In the genomic region with DNA sequence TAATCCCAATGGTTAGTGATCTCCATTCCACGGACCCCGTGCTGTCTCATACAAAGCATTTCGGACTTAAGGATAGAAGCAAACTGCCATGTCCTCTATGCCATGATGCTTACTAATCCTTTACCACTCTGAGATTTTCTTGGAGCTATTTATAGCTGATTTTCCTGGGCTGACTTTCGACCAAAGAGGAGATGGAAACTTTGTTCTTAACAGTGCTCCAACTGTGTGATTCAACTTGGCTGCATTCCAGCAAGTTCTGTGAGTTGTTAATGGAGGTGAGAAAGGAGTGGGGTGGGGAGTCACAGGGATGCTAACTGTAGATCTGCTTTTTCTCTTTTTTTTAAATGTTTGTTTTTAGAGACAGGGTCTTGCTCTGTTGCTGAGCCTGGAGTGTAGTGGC, we compare ENCODE assay signal across 11 cellular contexts. TPM values are rescaled to one million over a fixed set of nuclear protein-coding genes. Genes with fewer than 3 reads are reported as not detected.
DNase-seq lines count a peak whose midpoint lies in the region; ATAC-seq and TF ChIP-seq lines count a peak whose summit lies in the region.
"Had no signal": no experiment of that assay in that cellular context is flagged by ENCODE, and none has a peak within 500 bp of the region (broad histone marks: within the 10 kb centered on the region; RNA-seq: fewer than 3 reads in every experiment).

No MANE protein-coding gene starts in this region.

- in situ Hi-C loops in IMR-90 (cut with MboI; ENCODE audit: low sequenced_read_pairs) (no loop called here), astrocyte of the spinal cord (cut with HindIII; ENCODE audit: low sequenced_read_pairs) (no loop called here)

- no peak overlapping the region for H3K18ac ChIP-seq in IMR-90 (ENCODE audit: low read depth, low read length)

- DNase-seq in AG20443 (ENCODE audit: low spot score) (peak; percentile 19), IMR-90 (peak; percentile 68), astrocyte of the spinal cord (ENCODE audit: low read depth, low spot score) (peak; percentile 79), left lung (no peak)
- no peak for DNase-seq in activated naive CD4-positive, alpha-beta T cell treated with anti-CD3 and anti-CD28 coated beads, Interleukin-2, amount 10 ng/mL, durations not matched to agents 7 days and 5 days
- no peak for DNase-seq in activated CD4-positive, alpha-beta T cell treated with anti-CD3 and anti-CD28 coated beads, Interleukin-2, amount 50 U/mL, for 48 hours
- DNase-seq: CD4-positive, alpha-beta memory T cell; effector CD4-positive, alpha-beta T cell had no signal

- H4K5ac ChIP-seq in IMR-90 (ENCODE audit: low read depth, low read length), result no peak overlapping the region

- no peaks in the 10 kb centered on the region for H3K36me3 Mint-ChIP-seq in activated naive CD4-positive, alpha-beta T cell treated with anti-CD3 and anti-CD28 coated beads, Interleukin-2, amount 10 ng/mL, durations not matched to agents 7 days and 5 days
- H3K36me3 Mint-ChIP-seq: CD4-positive, alpha-beta memory T cell had no signal

- H3K4me1 Mint-ChIP-seq in activated naive CD4-positive, alpha-beta T cell treated with anti-CD3 and anti-CD28 coated beads, Interleukin-2, amount 10 ng/mL, durations not matched to agents 7 days and 5 days, result no peaks in the 10 kb centered on the region
- H3K4me1 Mint-ChIP-seq: CD4-positive, alpha-beta memory T cell had no signal

- TF ChIP-seq CTCF in IMR-90 (conservative IDR thresholded peaks at IDR 0.05; ENCODE audit: low read depth, low read length) (no peak), astrocyte of the spinal cord (IDR thresholded peaks at IDR 0.05; ENCODE audit: low read depth, low read length) (no peak), left lung (IDR thresholded peaks at IDR 0.05) (no peak)

- no peak for TF ChIP-seq RAD21 in IMR-90 (IDR thresholded peaks at IDR 0.05; ENCODE audit: low read length)

- 0 out of 2 replicates have a peak overlapping the region, but pooled peaks have one; percentile 32 for H2BK20ac ChIP-seq in IMR-90 (ENCODE audit: low read depth, low read length)

- H3K56ac ChIP-seq in IMR-90 (ENCODE audit: extremely low read depth, insufficient read depth, low read length), result no peak overlapping the region

- intact Hi-C loops in IMR-90 (cut with micrococcal nuclease), result no loop called here
- intact Hi-C loops in left lung (cut with DNase I), result no loop called here

- 0% methylated on average over 1 of the region's 4 CpGs; no CpG with 5 or more reads in 1 of the 2 experiments for WGBS in IMR-90 (ENCODE audit: extremely low coverage in 2 of 2, insufficient read length in 1 of 2), 2 experiments

- H3K36me3 ChIP-seq in IMR-90 (ENCODE audit: control insufficient read depth, insufficient read depth, low read length), result no peaks in the 10 kb centered on the region
- H3K36me3 ChIP-seq in left lung, result no peaks in the 10 kb centered on the region
- H3K36me3 ChIP-seq: prostate gland had no signal

- no peak for TF ChIP-seq POLR2A in IMR-90 (IDR thresholded peaks at IDR 0.05; ENCODE audit: low read depth, low read length)

- H3K4me3 ChIP-seq in IMR-90 (ENCODE audit: insufficient read depth, low read depth, low read length) (no peak overlapping the region), astrocyte of the spinal cord (ENCODE audit: low read depth, low read length) (no peak overlapping the region), left lung (no peak overlapping the region)
- H3K4me3 ChIP-seq: prostate gland had no signal

- no peak overlapping the region for H3K4ac ChIP-seq in IMR-90 (ENCODE audit: low read depth, low read length)

- BruUV-seq in IMR-90 (replicated peaks; lab: Mats Ljungman, UMichigan), result no TSS peak

- H3K27me3 Mint-ChIP-seq in activated naive CD4-positive, alpha-beta T cell treated with anti-CD3 and anti-CD28 coated beads, Interleukin-2, amount 10 ng/mL, durations not matched to agents 7 days and 5 days, result peaks cover 4% of the 10 kb centered on the region

- H3K4me1 ChIP-seq in IMR-90 (ENCODE audit: control insufficient read depth, insufficient read depth, low read length) (peaks cover 3% of the 10 kb centered on the region), left lung (no peaks in the 10 kb centered on the region)

- dilution Hi-C loops in IMR-90 (cut with HindIII; ENCODE audit: low sequenced_read_pairs, unreplicated experiment), result no loop called here

- H3K14ac ChIP-seq in IMR-90 (replicated peaks; ENCODE audit: low read depth, low read length), result no peak overlapping the region

- no peak overlapping the region for H3K27ac ChIP-seq in IMR-90 (ENCODE audit: insufficient read depth, low read length)
- no peak overlapping the region for H3K27ac ChIP-seq in left lung
- H3K27ac ChIP-seq: prostate gland had no signal

- no peak overlapping the region for H4K91ac ChIP-seq in IMR-90 (ENCODE audit: insufficient read depth, low read depth, low read length)

- H3K9me3 ChIP-seq in IMR-90 (ENCODE audit: control insufficient read depth, insufficient read depth, low read length) (no peaks in the 10 kb centered on the region), left lung (no peaks in the 10 kb centered on the region)
- H3K9me3 ChIP-seq: prostate gland had no signal

- no peak overlapping the region for H2BK15ac ChIP-seq in IMR-90 (ENCODE audit: low read depth, low read length)

- H3K79me1 ChIP-seq in IMR-90 (ENCODE audit: low read depth in 1 of 2, low read length in 2 of 2), result no peaks in the 10 kb centered on the region

- H3K27ac Mint-ChIP-seq in activated naive CD4-positive, alpha-beta T cell treated with anti-CD3 and anti-CD28 coated beads, Interleukin-2, amount 10 ng/mL, durations not matched to agents 7 days and 5 days, result no peak overlapping the region
- H3K27ac Mint-ChIP-seq: CD4-positive, alpha-beta memory T cell had no signal

- no peak overlapping the region for H4K8ac ChIP-seq in IMR-90 (ENCODE audit: low read depth in 2 of 2, low read length in 2 of 2)

- POLR2A ChIA-PET in IMR-90 (lab: Charles Lee; ENCODE audit: unreplicated experiment), result no interaction called here

- no peak overlapping the region for H2AFZ ChIP-seq in IMR-90 (replicated peaks; ENCODE audit: low read length, poor library complexity)

- no peak; the same call in 1 of the 2 replicates for ATAC-seq in IMR-90 (ENCODE audit: low read depth)
- ATAC-seq in left lung, result peak; percentile 53
- no peak for ATAC-seq in HG03108 (IDR thresholded peaks at IDR 0.05; ENCODE audit: unreplicated experiment)
- ATAC-seq in HG03571 (IDR thresholded peaks at IDR 0.05; ENCODE audit: unreplicated experiment), result no peak

- no peak overlapping the region for H3K9ac ChIP-seq in IMR-90 (ENCODE audit: low read depth, low read length)

- H3K9me1 ChIP-seq in IMR-90 (ENCODE audit: insufficient read depth, low read length), result peaks cover 10% of the 10 kb centered on the region; the same call in 1 of the 2 replicates

- CTCF ChIA-PET in IMR-90 (lab: Yijun Ruan, JAX), result no interaction called here
- CTCF ChIA-PET in activated naive CD4-positive, alpha-beta T cell treated with anti-CD3 and anti-CD28 coated beads, Interleukin-2, amount 10 ng/mL, durations not matched to agents 7 days and 5 days (lab: Charles Lee), result no interaction called here

- H2AK5ac ChIP-seq in IMR-90 (ENCODE audit: low read depth, low read length), result no peak overlapping the region

- H3K4me3 Mint-ChIP-seq in activated naive CD4-positive, alpha-beta T cell treated with anti-CD3 and anti-CD28 coated beads, Interleukin-2, amount 10 ng/mL, durations not matched to agents 7 days and 5 days, result no peak overlapping the region
- H3K4me3 Mint-ChIP-seq: CD4-positive, alpha-beta memory T cell had no signal

- H2BK120ac ChIP-seq in IMR-90 (ENCODE audit: low read depth, low read length), result no peak overlapping the region

- H3K4me2 ChIP-seq in IMR-90 (ENCODE audit: low read depth, low read length), result no peak overlapping the region; the same call in 1 of the 2 replicates

- H4K20me1 ChIP-seq in IMR-90 (ENCODE audit: insufficient read depth, low read length), result no peaks in the 10 kb centered on the region

- H3K27me3 ChIP-seq in IMR-90 (ENCODE audit: control insufficient read depth, insufficient read depth, low read length), result no peaks in the 10 kb centered on the region
- no peaks in the 10 kb centered on the region for H3K27me3 ChIP-seq in left lung

- no peaks in the 10 kb centered on the region for H3K9me3 Mint-ChIP-seq in activated naive CD4-positive, alpha-beta T cell treated with anti-CD3 and anti-CD28 coated beads, Interleukin-2, amount 10 ng/mL, durations not matched to agents 7 days and 5 days
- H3K9me3 Mint-ChIP-seq: CD4-positive, alpha-beta memory T cell had no signal

- no peak overlapping the region for H2BK5ac ChIP-seq in IMR-90 (ENCODE audit: low read depth, low read length, poor library complexity, severe bottlenecking)

- H3K23ac ChIP-seq in IMR-90 (ENCODE audit: low read depth, low read length), result no peak overlapping the region

- H2AK9ac ChIP-seq in IMR-90 (replicated peaks; ENCODE audit: low read depth, low read length, poor library complexity), result no peak overlapping the region

TF ChIP-seq in IMR-90, 13 proteins besides CTCF, POLR2A, EP300 and RAD21 (continues in another document):
- TF ChIP-seq CEBPB (IDR thresholded peaks at IDR 0.05; ENCODE audit: low read depth, low read length) (no peak), MXI1 (IDR thresholded peaks at IDR 0.05; ENCODE audit: borderline replicate concordance, low read depth, low read length) (no peak), RFX5 (IDR thresholded peaks at IDR 0.05; ENCODE audit: low read depth, low read length) (no peak), SMC3 (IDR thresholded peaks at IDR 0.05; ENCODE audit: low read depth, low read length) (no peak), CHD1 (IDR thresholded peaks at IDR 0.05; ENCODE audit: low read depth, low read length) (no peak), MAZ (IDR thresholded peaks at IDR 0.05; ENCODE audit: borderline replicate concordance, low read depth, low read length) (no peak)
- TF ChIP-seq, protein P1, sequence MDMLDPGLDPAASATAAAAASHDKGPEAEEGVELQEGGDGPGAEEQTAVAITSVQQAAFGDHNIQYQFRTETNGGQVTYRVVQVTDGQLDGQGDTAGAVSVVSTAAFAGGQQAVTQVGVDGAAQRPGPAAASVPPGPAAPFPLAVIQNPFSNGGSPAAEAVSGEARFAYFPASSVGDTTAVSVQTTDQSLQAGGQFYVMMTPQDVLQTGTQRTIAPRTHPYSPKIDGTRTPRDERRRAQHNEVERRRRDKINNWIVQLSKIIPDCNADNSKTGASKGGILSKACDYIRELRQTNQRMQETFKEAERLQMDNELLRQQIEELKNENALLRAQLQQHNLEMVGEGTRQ (IDR thresholded peaks at IDR 0.05; ENCODE audit: low read depth, low read length), result no peak

RNA-seq across cellular contexts. Expression of a gene that starts 11.6 kb away (rescaled TPM):
- 0.18 and 0.28 TPM in 2 replicates for total RNA-seq in IMR-90 (2012; rRNA removed)
- polyA plus RNA-seq in IMR-90 (2012; rRNA removed), result 0.09 and 0.27 TPM in 2 replicates
- polyA plus RNA-seq in IMR-90 (2012; cell fraction: cytosol; rRNA removed), result 0.05 TPM in 1 of 2 replicates, not detected in the other
- polyA plus RNA-seq in IMR-90 (2012; cell fraction: nucleus; rRNA removed; ENCODE audit: low replicate concordance), result not detected in 2 replicates
- 100 to 1,000 TPM; 135 to 201 TPM for total RNA-seq in left lung
- total RNA-seq: CD4-positive, alpha-beta memory T cell had no signal
- polyA plus RNA-seq: CD4-positive, alpha-beta memory T cell had no signal

RNA-seq across cellular contexts. Expression of a gene that starts 45.5 kb away (rescaled TPM):
- 22.6 and 33.3 TPM in 2 replicates for total RNA-seq in IMR-90 (2012; rRNA removed)
- polyA plus RNA-seq in IMR-90 (2012; rRNA removed), result 10.7 and 13.8 TPM in 2 replicates
- 2.0 and 3.2 TPM in 2 replicates for polyA plus RNA-seq in IMR-90 (2012; cell fraction: cytosol; rRNA removed)
- polyA plus RNA-seq in IMR-90 (2012; cell fraction: nucleus; rRNA removed; ENCODE audit: low replicate concordance), result 0.75 and 4.6 TPM in 2 replicates
- total RNA-seq in left lung, result 10 to 100 TPM; 16.2 to 19.5 TPM

Comparison
In these comparisons a context has a peak if more than half of its experiments do, and no peak if none do; other contexts are left out.
1. DNase-seq: peak in AG20443 (single experiment), IMR-90 (single experiment) and astrocyte of the spinal cord (single experiment); none in left lung (0 of 2), activated naive CD4-positive, alpha-beta T cell treated with anti-CD3 and anti-CD28 coated beads, Interleukin-2, amount 10 ng/mL, durations not matched to agents 7 days and 5 days (single experiment) and activated CD4-positive, alpha-beta T cell treated with anti-CD3 and anti-CD28 coated beads, Interleukin-2, amount 50 U/mL, for 48 hours (0 of 2).
2. RNA of a gene that starts 11.6 kb away (total RNA-seq): 135 to 201 TPM in left lung; 0.18 to 0.28 TPM in IMR-90; every median in the first group is over 100 times any median in the second.